ENCODE assay signal across 1 cellular context in the genomic region with DNA sequence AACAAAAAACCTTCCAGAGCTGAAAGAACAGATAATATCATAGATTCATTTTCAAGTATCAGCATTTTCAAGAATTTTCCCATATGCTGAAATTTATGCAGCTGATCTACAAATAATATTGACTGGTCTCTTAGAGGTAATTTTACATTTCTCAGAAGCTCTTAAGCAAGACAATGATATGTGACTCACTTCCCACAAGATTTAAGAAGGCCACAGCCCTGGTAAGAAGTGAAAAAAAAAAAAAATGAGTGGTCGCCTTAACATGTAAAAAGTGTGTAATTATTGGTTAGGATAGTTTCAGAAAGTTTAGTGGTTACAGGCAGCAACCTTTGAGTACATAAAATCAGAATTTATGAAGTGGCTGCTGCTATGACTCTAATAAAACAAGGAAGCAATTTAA.
A peak's percentile ranks its signal among the peaks of the same experiment; 100 is the strongest.
TF ChIP-seq lines count a peak whose summit lies in the region.

No MANE protein-coding gene starts in this region.

TF ChIP-seq in SK-N-SH, 30 proteins besides CTCF, POLR2A, EP300 and RAD21 (continued from another document):
- TF ChIP-seq, protein P1, sequence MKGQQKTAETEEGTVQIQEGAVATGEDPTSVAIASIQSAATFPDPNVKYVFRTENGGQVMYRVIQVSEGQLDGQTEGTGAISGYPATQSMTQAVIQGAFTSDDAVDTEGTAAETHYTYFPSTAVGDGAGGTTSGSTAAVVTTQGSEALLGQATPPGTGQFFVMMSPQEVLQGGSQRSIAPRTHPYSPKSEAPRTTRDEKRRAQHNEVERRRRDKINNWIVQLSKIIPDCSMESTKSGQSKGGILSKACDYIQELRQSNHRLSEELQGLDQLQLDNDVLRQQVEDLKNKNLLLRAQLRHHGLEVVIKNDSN (IDR thresholded peaks at IDR 0.05; ENCODE audit: borderline replicate concordance, low read depth) = no peak
- TF ChIP-seq SIN3A (IDR thresholded peaks at IDR 0.05; ENCODE audit: borderline replicate concordance, low read depth, low read length) (no peak), FOSL2 (IDR thresholded peaks at IDR 0.05; ENCODE audit: borderline replicate concordance, low read depth) (peak; percentile 14; the same call in 1 of the 2 replicates), TAF1 (IDR thresholded peaks at IDR 0.05; ENCODE audit: borderline replicate concordance, low read depth, low read length) (no peak), RFX5 (IDR thresholded peaks at IDR 0.05; ENCODE audit: low read length) (no peak), FOXM1 (IDR thresholded peaks at IDR 0.05; ENCODE audit: low read depth) (no peak), GATA2 (CRISPR knock-in tag; IDR thresholded peaks at IDR 0.05) (no peak), RCOR1 (IDR thresholded peaks at IDR 0.05; ENCODE audit: low read length) (no peak), CHD2 (IDR thresholded peaks at IDR 0.05; ENCODE audit: low read length, partially characterized antibody) (no peak), POLR2AphosphoS5 (IDR thresholded peaks at IDR 0.05; ENCODE audit: low read depth, low read length) (no peak), YY1 (IDR thresholded peaks at IDR 0.05; ENCODE audit: low read depth) (no peak), EZH2phosphoT487 (IDR thresholded peaks at IDR 0.05; ENCODE audit: borderline replicate concordance, low read depth) (no peak)
- TF ChIP-seq, protein P2, sequence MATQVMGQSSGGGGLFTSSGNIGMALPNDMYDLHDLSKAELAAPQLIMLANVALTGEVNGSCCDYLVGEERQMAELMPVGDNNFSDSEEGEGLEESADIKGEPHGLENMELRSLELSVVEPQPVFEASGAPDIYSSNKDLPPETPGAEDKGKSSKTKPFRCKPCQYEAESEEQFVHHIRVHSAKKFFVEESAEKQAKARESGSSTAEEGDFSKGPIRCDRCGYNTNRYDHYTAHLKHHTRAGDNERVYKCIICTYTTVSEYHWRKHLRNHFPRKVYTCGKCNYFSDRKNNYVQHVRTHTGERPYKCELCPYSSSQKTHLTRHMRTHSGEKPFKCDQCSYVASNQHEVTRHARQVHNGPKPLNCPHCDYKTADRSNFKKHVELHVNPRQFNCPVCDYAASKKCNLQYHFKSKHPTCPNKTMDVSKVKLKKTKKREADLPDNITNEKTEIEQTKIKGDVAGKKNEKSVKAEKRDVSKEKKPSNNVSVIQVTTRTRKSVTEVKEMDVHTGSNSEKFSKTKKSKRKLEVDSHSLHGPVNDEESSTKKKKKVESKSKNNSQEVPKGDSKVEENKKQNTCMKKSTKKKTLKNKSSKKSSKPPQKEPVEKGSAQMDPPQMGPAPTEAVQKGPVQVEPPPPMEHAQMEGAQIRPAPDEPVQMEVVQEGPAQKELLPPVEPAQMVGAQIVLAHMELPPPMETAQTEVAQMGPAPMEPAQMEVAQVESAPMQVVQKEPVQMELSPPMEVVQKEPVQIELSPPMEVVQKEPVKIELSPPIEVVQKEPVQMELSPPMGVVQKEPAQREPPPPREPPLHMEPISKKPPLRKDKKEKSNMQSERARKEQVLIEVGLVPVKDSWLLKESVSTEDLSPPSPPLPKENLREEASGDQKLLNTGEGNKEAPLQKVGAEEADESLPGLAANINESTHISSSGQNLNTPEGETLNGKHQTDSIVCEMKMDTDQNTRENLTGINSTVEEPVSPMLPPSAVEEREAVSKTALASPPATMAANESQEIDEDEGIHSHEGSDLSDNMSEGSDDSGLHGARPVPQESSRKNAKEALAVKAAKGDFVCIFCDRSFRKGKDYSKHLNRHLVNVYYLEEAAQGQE (IDR thresholded peaks at IDR 0.05; ENCODE audit: low read depth, low read length) = no peak
- TF ChIP-seq, protein P3, sequence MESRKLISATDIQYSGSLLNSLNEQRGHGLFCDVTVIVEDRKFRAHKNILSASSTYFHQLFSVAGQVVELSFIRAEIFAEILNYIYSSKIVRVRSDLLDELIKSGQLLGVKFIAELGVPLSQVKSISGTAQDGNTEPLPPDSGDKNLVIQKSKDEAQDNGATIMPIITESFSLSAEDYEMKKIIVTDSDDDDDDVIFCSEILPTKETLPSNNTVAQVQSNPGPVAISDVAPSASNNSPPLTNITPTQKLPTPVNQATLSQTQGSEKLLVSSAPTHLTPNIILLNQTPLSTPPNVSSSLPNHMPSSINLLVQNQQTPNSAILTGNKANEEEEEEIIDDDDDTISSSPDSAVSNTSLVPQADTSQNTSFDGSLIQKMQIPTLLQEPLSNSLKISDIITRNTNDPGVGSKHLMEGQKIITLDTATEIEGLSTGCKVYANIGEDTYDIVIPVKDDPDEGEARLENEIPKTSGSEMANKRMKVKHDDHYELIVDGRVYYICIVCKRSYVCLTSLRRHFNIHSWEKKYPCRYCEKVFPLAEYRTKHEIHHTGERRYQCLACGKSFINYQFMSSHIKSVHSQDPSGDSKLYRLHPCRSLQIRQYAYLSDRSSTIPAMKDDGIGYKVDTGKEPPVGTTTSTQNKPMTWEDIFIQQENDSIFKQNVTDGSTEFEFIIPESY (IDR thresholded peaks at IDR 0.05; ENCODE audit: borderline replicate concordance, low read depth) = no peak
- TF ChIP-seq, protein P4, sequence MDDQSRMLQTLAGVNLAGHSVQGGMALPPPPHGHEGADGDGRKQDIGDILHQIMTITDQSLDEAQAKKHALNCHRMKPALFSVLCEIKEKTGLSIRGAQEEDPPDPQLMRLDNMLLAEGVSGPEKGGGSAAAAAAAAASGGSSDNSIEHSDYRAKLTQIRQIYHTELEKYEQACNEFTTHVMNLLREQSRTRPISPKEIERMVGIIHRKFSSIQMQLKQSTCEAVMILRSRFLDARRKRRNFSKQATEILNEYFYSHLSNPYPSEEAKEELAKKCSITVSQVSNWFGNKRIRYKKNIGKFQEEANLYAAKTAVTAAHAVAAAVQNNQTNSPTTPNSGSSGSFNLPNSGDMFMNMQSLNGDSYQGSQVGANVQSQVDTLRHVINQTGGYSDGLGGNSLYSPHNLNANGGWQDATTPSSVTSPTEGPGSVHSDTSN (IDR thresholded peaks at IDR 0.05) = 0 out of 2 replicates have a peak, but pooled peaks have one; percentile 9
TF ChIP-seq in SK-N-SH: peak in this region for 3.
